In the genomic region with DNA sequence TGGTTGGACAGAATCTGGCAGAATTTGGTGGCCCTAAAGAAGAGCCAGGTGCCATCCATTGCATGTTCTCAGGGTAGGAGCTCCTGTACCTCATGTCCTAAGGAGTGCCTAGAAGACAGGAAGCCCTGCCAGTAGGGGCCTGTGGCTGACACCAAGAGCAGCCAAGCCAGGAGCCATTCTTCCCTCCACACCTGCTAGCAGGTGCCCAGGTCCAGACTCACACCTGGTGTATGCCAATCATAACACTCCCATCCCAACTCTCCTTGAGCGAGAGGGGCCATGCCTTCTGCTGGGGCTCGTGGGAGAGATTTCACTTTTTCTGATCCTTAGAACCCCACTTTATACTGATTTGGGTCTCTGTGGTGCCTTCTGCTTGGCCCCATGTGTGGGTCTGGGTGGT, we compare ENCODE assay signal across 25 cellular contexts. TPM values are rescaled to one million over a fixed set of nuclear protein-coding genes. Genes with fewer than 3 reads are reported as not detected.
"Had no signal": no experiment of that assay in that cellular context is flagged by ENCODE, and none has a peak within 500 bp of the region (broad histone marks: within the 10 kb centered on the region; RNA-seq: fewer than 3 reads in every experiment).

No MANE protein-coding gene starts in this region.

- H3K27ac ChIP-seq: coronary artery, dorsolateral prefrontal cortex, epithelial cell of prostate, esophagus squamous epithelium, gastrocnemius medialis, heart right ventricle, left lung, lower lobe of right lung had no signal

- DNase-seq: dermis blood vessel endothelial cell; dorsolateral prefrontal cortex; effector CD4-positive, alpha-beta T cell; effector memory CD4-positive, alpha-beta T cell; erythroblast; esophagus squamous epithelium; foreskin fibroblast; foreskin melanocyte; gastrocnemius medialis; glutamatergic neuron; head of caudate nucleus; heart right ventricle; hippocampal formation; left cardiac atrium; left lung; left ventricle myocardium superior; lower lobe of right lung; mesendoderm; mucosa of descending colon; naive B cell had no signal

- H3K27ac Mint-ChIP-seq: mesothelial cell of epicardium, naive B cell had no signal

- H3K4me3 Mint-ChIP-seq: mesothelial cell of epicardium had no signal

- H3K4me3 ChIP-seq: coronary artery, dorsolateral prefrontal cortex, esophagus squamous epithelium, gastrocnemius medialis, heart right ventricle, left lung, lower lobe of right lung, mucosa of descending colon had no signal

- H3K36me3 Mint-ChIP-seq: mesothelial cell of epicardium, naive B cell had no signal

- H3K9me3 ChIP-seq: esophagus squamous epithelium, gastrocnemius medialis, left lung, lower lobe of right lung, mucosa of descending colon had no signal

- H3K4me1 Mint-ChIP-seq: mesothelial cell of epicardium had no signal

- H3K27me3 ChIP-seq: esophagus squamous epithelium, gastrocnemius medialis, heart right ventricle, left lung had no signal

- H3K36me3 ChIP-seq: esophagus squamous epithelium, gastrocnemius medialis, heart right ventricle, left lung, lower lobe of right lung had no signal

RNA-seq across cellular contexts. Expression of gene TMEM37, which starts 26.5 kb away (rescaled TPM):
- total RNA-seq: kidney epithelial cell, myocyte had no signal
